In genomic region chrX:133364201-133364600, GRCh38 we compare ENCODE assay signal across 20 cellular contexts. TPM values are rescaled to one million over a fixed set of nuclear protein-coding genes. Genes with fewer than 3 reads are reported as not detected.
DNase-seq lines count a peak whose midpoint lies in the region; ATAC-seq, FAIRE-seq and TF ChIP-seq lines count a peak whose summit lies in the region.
"Had no signal": no experiment of that assay in that cellular context is flagged by ENCODE, and none has a peak within 500 bp of the region (broad histone marks: within the 10 kb centered on the region; RNA-seq: fewer than 3 reads in every experiment).

No MANE protein-coding gene starts in this region.

- no peak overlapping the region for H2BK12ac ChIP-seq in mesenchymal stem cell (ENCODE audit: low read length in 2 of 2)

- no peak for TF ChIP-seq CTCF in AG10803 (conservative IDR thresholded peaks at IDR 0.05; ENCODE audit: low read length)
- no peak for TF ChIP-seq CTCF in choroid plexus epithelial cell (conservative IDR thresholded peaks at IDR 0.05; ENCODE audit: low read depth, low read length)

- ATAC-seq in HG02981 (IDR thresholded peaks at IDR 0.05; ENCODE audit: unreplicated experiment) (no peak), GM18909 (IDR thresholded peaks at IDR 0.05; ENCODE audit: poor library complexity, unreplicated experiment) (no peak)

- H3K4ac ChIP-seq in mesenchymal stem cell (ENCODE audit: low read depth in 1 of 2, low read length in 2 of 2): no peak overlapping the region

- DNase-seq in AG10803 (ENCODE audit: low read depth): peak; percentile 52
- DNase-seq in M059J (ENCODE audit: low read depth): peak; percentile 7
- DNase-seq in choroid plexus epithelial cell (ENCODE audit: low read depth): peak; percentile 37
- DNase-seq in mesenchymal stem cell: no peak
- no peak for DNase-seq in epidermal melanocyte (ENCODE audit: insufficient read length, low spot score)
- DNase-seq in HTR-8/SVneo (ENCODE audit: insufficient read length, low spot score): no peak
- DNase-seq: AML-193; CD4-positive, CD25-positive, alpha-beta regulatory T cell; HFFc6; MM.1S; NCI-H1417; NCI-H2081; NCI-H524; OCI-M1; RPMI8226; SJCRH30 had no signal

- H3K18ac ChIP-seq in mesenchymal stem cell (ENCODE audit: low read depth in 1 of 2, low read length in 2 of 2): no peak overlapping the region

- no peak overlapping the region for H4K8ac ChIP-seq in mesenchymal stem cell (ENCODE audit: low read length)

- no peak overlapping the region for H2BK120ac ChIP-seq in mesenchymal stem cell (ENCODE audit: low read depth, low read length)

- no peak overlapping the region for H3K27ac ChIP-seq in mesenchymal stem cell (ENCODE audit: low read length, poor library complexity, severe bottlenecking)
- H3K27ac ChIP-seq: KMS-11, SJCRH30 had no signal

- H3K23ac ChIP-seq in mesenchymal stem cell (ENCODE audit: low read length in 2 of 2): no peak overlapping the region

- peaks cover 0 to 1% of the 10 kb centered on the region in 2 experiments for H3K27me3 ChIP-seq in mesenchymal stem cell (ENCODE audit: control insufficient read depth in 1 of 2, insufficient read depth in 1 of 2, low read length in 2 of 2)
- H3K27me3 ChIP-seq: SJCRH30 had no signal

- peaks cover 5% of the 10 kb centered on the region for H3K79me1 ChIP-seq in mesenchymal stem cell (replicated peaks; ENCODE audit: low read length, poor library complexity, severe bottlenecking)

- WGBS in mesenchymal stem cell: 25% methylated on average over 1 of the region's 1 CpG

- H3K9me3 ChIP-seq in mesenchymal stem cell (ENCODE audit: control insufficient read depth, low read length): no peaks in the 10 kb centered on the region
- H3K9me3 ChIP-seq: SJCRH30 had no signal

- no peak overlapping the region for H2BK15ac ChIP-seq in mesenchymal stem cell (ENCODE audit: low read depth, poor library complexity, severe bottlenecking)

- peak overlapping the region; percentile 55 for H3K9ac ChIP-seq in mesenchymal stem cell (ENCODE audit: low read length)
- H3K9ac ChIP-seq: KMS-11 had no signal

- no peak overlapping the region for H2AFZ ChIP-seq in mesenchymal stem cell (ENCODE audit: low read depth, low read length)

- no peak for FAIRE-seq in HTR-8/SVneo (lab: Jason Lieb, UNC)
- FAIRE-seq: A204.1 had no signal

- no peak overlapping the region for H3K4me3 ChIP-seq in AG10803 (ENCODE audit: low read length)
- no peak overlapping the region for H3K4me3 ChIP-seq in choroid plexus epithelial cell (ENCODE audit: low read depth, low read length)
- no peak overlapping the region for H3K4me3 ChIP-seq in mesenchymal stem cell (ENCODE audit: insufficient read depth in 1 of 2, low read depth in 1 of 2, low read length in 2 of 2)
- H3K4me3 ChIP-seq: SJCRH30 had no signal

- no peak overlapping the region for H4K91ac ChIP-seq in mesenchymal stem cell (ENCODE audit: low read length)

- no peak overlapping the region for H3K14ac ChIP-seq in mesenchymal stem cell (ENCODE audit: low read length in 2 of 2)

- H2BK5ac ChIP-seq in mesenchymal stem cell (ENCODE audit: low read depth, low read length, poor library complexity, severe bottlenecking): no peak overlapping the region

- H2AK5ac ChIP-seq in mesenchymal stem cell (ENCODE audit: low read length, severe bottlenecking): no peak overlapping the region

- H3K4me2 ChIP-seq in mesenchymal stem cell (ENCODE audit: low read length, poor library complexity, severe bottlenecking): no peak overlapping the region
- H3K4me2 ChIP-seq: KMS-11 had no signal

- H3K36me3 ChIP-seq in mesenchymal stem cell (ENCODE audit: control insufficient read depth in 1 of 2, insufficient read depth in 2 of 2, low read depth in 1 of 2, low read length in 2 of 2): no peaks in the 10 kb centered on the region
- H3K36me3 ChIP-seq: SJCRH30 had no signal

- no peaks in the 10 kb centered on the region for H3K4me1 ChIP-seq in mesenchymal stem cell (ENCODE audit: control insufficient read depth, insufficient read depth, low read depth, low read length)
- H3K4me1 ChIP-seq: SJCRH30 had no signal

RNA-seq across cellular contexts. Expression of gene GPC4, which starts 51.1 kb away (rescaled TPM):
- total RNA-seq in M059J (2014; rRNA removed; shearing (Covaris generic)): 8.6 and 17.7 TPM in 2 replicates
- 26.4 TPM for polyA plus RNA-seq in mesenchymal stem cell (2013, experiment 1 of 2)
- 26.5 TPM for polyA plus RNA-seq in mesenchymal stem cell (2013, experiment 2 of 2)
- total RNA-seq: CD4-positive, CD25-positive, alpha-beta regulatory T cell; HFFc6 had no signal
- polyA plus RNA-seq: CD4-positive, CD25-positive, alpha-beta regulatory T cell had no signal

Comparison
In these comparisons a context has a peak if more than half of its experiments do, and no peak if none do; other contexts are left out.
1. DNase-seq: peak in AG10803 (single experiment), M059J (single experiment) and choroid plexus epithelial cell (single experiment); none in mesenchymal stem cell (single experiment), epidermal melanocyte (single experiment) and HTR-8/SVneo (single experiment).